ENCODE assay signal across 8 cellular contexts in genomic region chr16:66512589-66513404, GRCh38. TPM values are rescaled to one million over a fixed set of nuclear protein-coding genes. Genes with fewer than 3 reads are reported as not detected.
DNase-seq lines count a peak whose midpoint lies in the region; ATAC-seq and TF ChIP-seq lines count a peak whose summit lies in the region.
"Had no signal": no experiment of that assay in that cellular context is flagged by ENCODE, and none has a peak within 500 bp of the region (broad histone marks: within the 10 kb centered on the region; RNA-seq: fewer than 3 reads in every experiment).

No MANE protein-coding gene starts in this region.

- H3K27me3 ChIP-seq in HUES64 (ENCODE audit: insufficient read depth, low read length), result no peaks in the 10 kb centered on the region
- no peaks in the 10 kb centered on the region for H3K27me3 ChIP-seq in brain microvascular endothelial cell (replicated peaks)
- no peaks in the 10 kb centered on the region for H3K27me3 ChIP-seq in tibial nerve

- DNase-seq in brain microvascular endothelial cell (peak; percentile 58), kidney tubule cell (ENCODE audit: low spot score) (peak; percentile 97), tibial nerve (ENCODE audit: low spot score in 2 of 2) (no peak), activated gamma-delta T cell treated with Interleukin-2 at 50 U/mL for 16 hours (no peak), NCI-H1694 (lab: John Stamatoyannopoulos, UW) (no peak)
- DNase-seq: activated naive CD4-positive, alpha-beta T cell treated with Interleukin-2 at 50 U/mL for 16 hours had no signal

- TF ChIP-seq CTCF in brain microvascular endothelial cell (IDR thresholded peaks at IDR 0.05; ENCODE audit: low read depth, low read length, missing control alignments) (no peak), tibial nerve (IDR thresholded peaks at IDR 0.05) (no peak)

- no peak for TF ChIP-seq EP300 in tibial nerve (IDR thresholded peaks at IDR 0.05)

- WGBS in HUES64, result 86% methylated on average over 14 of the region's 14 CpGs
- WGBS in tibial nerve, 2 donors, result 66 to 71% methylated on average over 14 of the region's 14 CpGs

- in situ Hi-C loops in brain microvascular endothelial cell (cut with HindIII; ENCODE audit: low pct_ligation_motif_present, low sequenced_read_pairs), result no loop called here

- H3K9ac ChIP-seq in HUES64 (ENCODE audit: low read depth, low read length), result no peak overlapping the region

- ATAC-seq in GM21515 (IDR thresholded peaks at IDR 0.05; ENCODE audit: unreplicated experiment), result no peak

- H3K9me3 ChIP-seq in HUES64 (ENCODE audit: insufficient read depth, low read depth, low read length) (no peaks in the 10 kb centered on the region), tibial nerve (no peaks in the 10 kb centered on the region)

- no peaks in the 10 kb centered on the region for H3K36me3 ChIP-seq in HUES64 (ENCODE audit: insufficient read depth, low read length)
- no peaks in the 10 kb centered on the region for H3K36me3 ChIP-seq in brain microvascular endothelial cell (replicated peaks)
- H3K36me3 ChIP-seq in tibial nerve, result peaks cover 0 to 20% (median 0%) of the 10 kb centered on the region in 3 donors

- TF ChIP-seq POLR2A in tibial nerve (IDR thresholded peaks at IDR 0.05), result no peak

- no peak overlapping the region for H3K4me3 ChIP-seq in HUES64 (ENCODE audit: low read length)
- H3K4me3 ChIP-seq in brain microvascular endothelial cell (ENCODE audit: low read depth, low read length), result no peak overlapping the region
- no peak overlapping the region for H3K4me3 ChIP-seq in tibial nerve

- peak overlapping the region; percentile 81; the same call in 1 of the 2 replicates for H3K27ac ChIP-seq in HUES64 (ENCODE audit: low read depth, low read length)
- H3K27ac ChIP-seq in brain microvascular endothelial cell, result peak overlapping the region; percentile 41
- peak overlapping the region; percentile 56 to 78 (median 66) for H3K27ac ChIP-seq in tibial nerve

- H3K4me1 ChIP-seq in HUES64 (ENCODE audit: insufficient read depth, low read length) (peaks cover 37% of the 10 kb centered on the region), tibial nerve (peaks cover 14 to 88% (median 59%) of the 10 kb centered on the region in 4 donors)

RNA-seq across cellular contexts. Expression of gene TK2, which starts 37.1 kb away (rescaled TPM):
- 3.2 TPM for polyA plus RNA-seq in HUES64 (2013, experiment 1 of 2)
- 3.6 TPM for polyA plus RNA-seq in HUES64 (2013, experiment 2 of 2)
- 10 to 100 TPM; 42.3 to 81.8 (median 64.7) TPM for total RNA-seq in tibial nerve

RNA-seq across cellular contexts. Expression of gene CKLF, which starts 39.6 kb away (rescaled TPM):
- polyA plus RNA-seq in HUES64 (2013, experiment 1 of 2), result 32.8 TPM
- polyA plus RNA-seq in HUES64 (2013, experiment 2 of 2), result 36.9 TPM
- total RNA-seq in tibial nerve, result 10 to 100 TPM; 31.8 to 75.4 (median 35.6) TPM

RNA-seq across cellular contexts. Expression of gene CMTM1, which starts 53.4 kb away (rescaled TPM):
- polyA plus RNA-seq in HUES64 (2013, experiment 1 of 2), result 2.7 TPM
- 4.2 TPM for polyA plus RNA-seq in HUES64 (2013, experiment 2 of 2)
- total RNA-seq in tibial nerve, result 1 to 10 TPM in 3 of 4 donors, not detected in 1; 2.0 to 5.1 (median 2.1) TPM

Comparison
In these comparisons a context has a peak if more than half of its experiments do, and no peak if none do; other contexts are left out.
1. DNase-seq: peak in brain microvascular endothelial cell (single experiment) and kidney tubule cell (single experiment); none in tibial nerve (0 of 2), activated gamma-delta T cell treated with Interleukin-2 at 50 U/mL for 16 hours (single experiment) and NCI-H1694 (single experiment).
2. Peak in every context shown above with its lines, with median percentiles within 50 percentile points of each other: H3K27ac ChIP-seq.